12 cellular contexts compared by ENCODE assay signal in genomic region chr10:3222068-3222467, GRCh38. TPM values are rescaled to one million over a fixed set of nuclear protein-coding genes. Genes with fewer than 3 reads are reported as not detected.
DNase-seq lines count a peak whose midpoint lies in the region; ATAC-seq and TF ChIP-seq lines count a peak whose summit lies in the region.
"Had no signal": no experiment of that assay in that cellular context is flagged by ENCODE, and none has a peak within 500 bp of the region (broad histone marks: within the 10 kb centered on the region; RNA-seq: fewer than 3 reads in every experiment).

No MANE protein-coding gene starts in this region.

- no peak overlapping the region for H2BK120ac ChIP-seq in H9 (ENCODE audit: low read depth, low read length, poor library complexity, severe bottlenecking)

- H3K4ac ChIP-seq in H9 (ENCODE audit: low read depth, low read length), result no peak overlapping the region

- no peaks in the 10 kb centered on the region; a peak in 1 of 7 replicates for H3K36me3 Mint-ChIP-seq in H9 (ENCODE audit: insufficient read depth in 1 of 3, low read depth in 3 of 3)
- H3K36me3 Mint-ChIP-seq in glutamatergic neuron (ENCODE audit: unreplicated experiment), result no peaks in the 10 kb centered on the region
- H3K36me3 Mint-ChIP-seq: CD4-positive, CD25-positive, alpha-beta regulatory T cell had no signal

- H2AFZ ChIP-seq in H9 (ENCODE audit: low read length), result no peak overlapping the region

- in situ Hi-C loops in Panc1 (cut with HindIII; ENCODE audit: low pct_unique_long_range_greater_than_20kb, low sequenced_read_pairs), result no loop called here
- in situ Hi-C loops in GM13976 (cut with MboI; ENCODE audit: low sequenced_read_pairs, unreplicated experiment), result no loop called here

- no peak overlapping the region for H3K14ac ChIP-seq in H9 (ENCODE audit: insufficient read depth, low read length)

- no peak overlapping the region for H2BK5ac ChIP-seq in H9 (ENCODE audit: insufficient read length, low read length)

- intact Hi-C loops in Panc1 (cut with micrococcal nuclease; ENCODE audit: unreplicated experiment), result no loop called here

- TF ChIP-seq CTCF in AG04449 (IDR thresholded peaks at IDR 0.05; ENCODE audit: insufficient read depth, low read length, missing control alignments), result peak; percentile 4
- peak; percentile 62 for TF ChIP-seq CTCF in H9 (conservative IDR thresholded peaks at IDR 0.05)
- peak; percentile 41 for TF ChIP-seq CTCF in Panc1 (IDR thresholded peaks at IDR 0.05)
- TF ChIP-seq CTCF in fibroblast of villous mesenchyme (IDR thresholded peaks at IDR 0.05; ENCODE audit: insufficient read depth, low read depth, low read length), result no peak
- no peak for TF ChIP-seq CTCF in glutamatergic neuron (IDR thresholded peaks at IDR 0.05; ENCODE audit: partially characterized antibody, unreplicated experiment)
- no peak for TF ChIP-seq CTCF in GM13976 (IDR thresholded peaks at IDR 0.05; ENCODE audit: borderline replicate concordance, control extremely low read depth, extremely low read depth, insufficient read depth, missing control alignments)

- no peak overlapping the region for H3K18ac ChIP-seq in H9 (ENCODE audit: insufficient read length, low read depth, low read length)

- no peaks in the 10 kb centered on the region for H3K4me1 ChIP-seq in H9 (ENCODE audit: insufficient read depth, low read length)
- H3K4me1 ChIP-seq in Panc1 (ENCODE audit: control insufficient read depth, insufficient read depth, low read length), result peaks cover 4% of the 10 kb centered on the region

- H3K27me3 ChIP-seq in H9 (ENCODE audit: insufficient read depth, low read length), result no peaks in the 10 kb centered on the region
- H3K27me3 ChIP-seq in Panc1 (ENCODE audit: control insufficient read depth, insufficient read depth, low read length), result no peaks in the 10 kb centered on the region
- H3K27me3 ChIP-seq: heart left ventricle had no signal

- H3K4me3 ChIP-seq in AG04449 (ENCODE audit: low read depth, low read length) (no peak overlapping the region), Panc1 (ENCODE audit: low read depth in 2 of 2, low read length in 2 of 2) (no peak overlapping the region), fibroblast of villous mesenchyme (ENCODE audit: low read depth, low read length) (no peak overlapping the region)
- H3K4me3 ChIP-seq: heart left ventricle had no signal

- no peak overlapping the region for H4K8ac ChIP-seq in H9 (replicated peaks; ENCODE audit: insufficient read length, low read depth, low read length)

- no peak overlapping the region for H2AK5ac ChIP-seq in H9 (ENCODE audit: insufficient read length, low read length)

- H2BK20ac ChIP-seq in H9 (ENCODE audit: low read depth, low read length, poor library complexity, severe bottlenecking), result no peak overlapping the region

- H3K4me3 Mint-ChIP-seq in H9, result no peak overlapping the region
- H3K4me3 Mint-ChIP-seq in glutamatergic neuron (ENCODE audit: unreplicated experiment), result no peak overlapping the region
- H3K4me3 Mint-ChIP-seq: CD4-positive, CD25-positive, alpha-beta regulatory T cell had no signal

- no peak for ATAC-seq in Panc1
- ATAC-seq: heart left ventricle had no signal

- BruUV-seq in Panc1 (replicated peaks; lab: Mats Ljungman, UMichigan), result no TSS peak

- H4K20me1 ChIP-seq in H9 (ENCODE audit: control insufficient read depth, insufficient read depth, insufficient read length), result no peaks in the 10 kb centered on the region

- no peaks in the 10 kb centered on the region for H3K79me2 ChIP-seq in H9 (ENCODE audit: insufficient read depth, low read length)

- H4K5ac ChIP-seq in H9 (ENCODE audit: insufficient read length, low read depth, low read length), result no peak overlapping the region

- H3K27ac Mint-ChIP-seq in H9 (no peak overlapping the region), glutamatergic neuron (ENCODE audit: unreplicated experiment) (no peak overlapping the region)
- H3K27ac Mint-ChIP-seq: CD4-positive, CD25-positive, alpha-beta regulatory T cell had no signal

- H2BK12ac ChIP-seq in H9 (ENCODE audit: insufficient read length, low read depth, low read length), result no peak overlapping the region

- no peaks in the 10 kb centered on the region for H3K23me2 ChIP-seq in H9 (ENCODE audit: insufficient read length, low read depth, low read length, poor library complexity, severe bottlenecking)

- no peak overlapping the region for H3K23ac ChIP-seq in H9 (ENCODE audit: insufficient read length, low read depth, low read length)

- WGBS in H9 (ENCODE audit: extremely low coverage, insufficient read length, low lambda C conversion rate), result no CpG with 5 or more reads among the region's 10 CpGs

- no peak overlapping the region for H4K91ac ChIP-seq in H9 (ENCODE audit: insufficient read length, low read depth, low read length)

- no peaks in the 10 kb centered on the region for H3K9me3 ChIP-seq in H9 (ENCODE audit: control insufficient read depth, low read depth, low read length)
- H3K9me3 ChIP-seq in Panc1 (ENCODE audit: control insufficient read depth, insufficient read depth, low read depth, low read length), result no peaks in the 10 kb centered on the region
- H3K9me3 ChIP-seq: heart left ventricle had no signal

- H3K27me3 Mint-ChIP-seq in H9 (ENCODE audit: low read depth) (no peaks in the 10 kb centered on the region; the same call in 1 of the 2 replicates), glutamatergic neuron (ENCODE audit: unreplicated experiment) (peaks cover 5% of the 10 kb centered on the region)

- H3K4me1 Mint-ChIP-seq in H9, result no peaks in the 10 kb centered on the region
- H3K4me1 Mint-ChIP-seq in glutamatergic neuron (ENCODE audit: low read depth, unreplicated experiment), result peaks cover 3% of the 10 kb centered on the region
- H3K4me1 Mint-ChIP-seq: CD4-positive, CD25-positive, alpha-beta regulatory T cell had no signal

- DNase-seq in AG04449 (ENCODE audit: low read depth, low spot score) (no peak), H9 (peak; percentile 50), Panc1 (ENCODE audit: low read depth, low spot score) (no peak), fibroblast of villous mesenchyme (ENCODE audit: low read depth) (peak; percentile 35), occipital lobe (lab: John Stamatoyannopoulos, UW) (no peak), glutamatergic neuron (no peak), GM13976 (ENCODE audit: low spot score) (no peak)
- DNase-seq in stimulated activated CD4-positive, alpha-beta T cell treated with anti-CD3 and anti-CD28 coated beads, Interleukin-4, amount 100 ng/mL, for 1 hour, result no peak
- DNase-seq: CD4-positive, CD25-positive, alpha-beta regulatory T cell; cerebellar nuclear complex; heart left ventricle; NCI-H1436 had no signal

- no peak overlapping the region for H3K4me2 ChIP-seq in H9 (ENCODE audit: insufficient read depth, insufficient read length, low read length)

- CTCF ChIA-PET in AG04449 (lab: Yijun Ruan, JAX) (interaction anchor here (1.3 to 1.4 kb wide), 3 partner anchors 24 to 28 kb away, joined by 3 to 4 read pairs (median 4); no protein-coding TSS in a partner anchor), Panc1 (lab: Charles Lee) (no interaction called here)

- H3K79me1 ChIP-seq in H9 (ENCODE audit: insufficient read depth, low read depth, low read length, poor library complexity, severe bottlenecking), result no peaks in the 10 kb centered on the region

- H3K27ac ChIP-seq in H9 (ENCODE audit: insufficient read length, low read depth, low read length) (no peak overlapping the region), Panc1 (ENCODE audit: low read length) (no peak overlapping the region)
- H3K27ac ChIP-seq: heart left ventricle had no signal

- no peak overlapping the region for H3K56ac ChIP-seq in H9 (ENCODE audit: insufficient read length, low read depth, low read length)

- H2BK15ac ChIP-seq in H9 (ENCODE audit: low read depth, low read length), result no peak overlapping the region

- H3T11ph ChIP-seq in H9 (ENCODE audit: low read length), result no peak overlapping the region

- no peak overlapping the region for H3K9ac ChIP-seq in H9 (ENCODE audit: extremely low read depth, insufficient read length, low read length)

- no peaks in the 10 kb centered on the region for H3K36me3 ChIP-seq in Panc1 (ENCODE audit: control insufficient read depth, insufficient read depth, low read length)
- H3K36me3 ChIP-seq: heart left ventricle had no signal

- peaks cover 7 to 9% of the 10 kb centered on the region in 2 experiments; a peak in 3 of 5 replicates for H3K9me3 Mint-ChIP-seq in H9
- peaks cover 3% of the 10 kb centered on the region for H3K9me3 Mint-ChIP-seq in glutamatergic neuron (ENCODE audit: unreplicated experiment)

- POLR2A ChIA-PET in AG04449 (lab: Yijun Ruan, JAX) (no interaction called here), Panc1 (lab: Charles Lee) (no interaction called here)

RNA-seq across cellular contexts. Expression of gene PITRM1, which starts 49.5 kb away (rescaled TPM):
- total RNA-seq in H9 (2021) (27.8 and 28.8 TPM in 2 replicates), Panc1 (2021; ENCODE audit: unreplicated experiment) (63.5 TPM), fibroblast of villous mesenchyme (84.6 and 88.3 TPM in 2 replicates), occipital lobe (38.8 TPM), glutamatergic neuron (ENCODE audit: unreplicated experiment) (65.8 TPM)
- polyA plus RNA-seq in Panc1 (2012; ENCODE audit: insufficient read length), result 53.5 TPM

Comparison
In these comparisons a context has a peak if more than half of its experiments do, and no peak if none do; other contexts are left out.
1. DNase-seq: peak in H9 (single experiment) and fibroblast of villous mesenchyme (single experiment); none in AG04449 (single experiment), Panc1 (single experiment), occipital lobe (single experiment), stimulated activated CD4-positive, alpha-beta T cell treated with anti-CD3 and anti-CD28 coated beads, Interleukin-4, amount 100 ng/mL, for 1 hour (single experiment), glutamatergic neuron (single experiment) and GM13976 (single experiment).
2. CTCF ChIP-seq: peak in AG04449 (single experiment), H9 (single experiment) and Panc1 (single experiment); none in fibroblast of villous mesenchyme (single experiment), glutamatergic neuron (single experiment) and GM13976 (single experiment).